Comparison of ENCODE assay signal across 14 cellular contexts in genomic region chr12:12399906-12400305, GRCh38. TPM values are rescaled to one million over a fixed set of nuclear protein-coding genes. Genes with fewer than 3 reads are reported as not detected.
DNase-seq lines count a peak whose midpoint lies in the region; ATAC-seq, FAIRE-seq and TF ChIP-seq lines count a peak whose summit lies in the region.
"Had no signal": no experiment of that assay in that cellular context is flagged by ENCODE, and none has a peak within 500 bp of the region (broad histone marks: within the 10 kb centered on the region; RNA-seq: fewer than 3 reads in every experiment).

No MANE protein-coding gene starts in this region.

- H3K18ac ChIP-seq in mesenchymal stem cell (ENCODE audit: low read depth in 1 of 2, low read length in 2 of 2): no peak overlapping the region

- WGBS in mesenchymal stem cell: 100% methylated on average over 3 of the region's 3 CpGs

- DNase-seq in activated T-cell treated with anti-CD3 and anti-CD28 coated beads, Interleukin-2, amount 50 U/mL, for 72 hours: no peak
- DNase-seq in activated T-cell treated with anti-CD3 and anti-CD28 coated beads for 4 hours: no peak
- DNase-seq in dorsolateral prefrontal cortex: no peak
- no peak for DNase-seq in mesenchymal stem cell
- DNase-seq in urothelium cell line (ENCODE audit: low spot score): no peak
- DNase-seq in NCI-H2171 treated with DMSO at 0.1 percent for 48 hours (lab: John Stamatoyannopoulos, UW): no peak
- DNase-seq in NCI-H2029 treated with DMSO at 0.1 percent for 48 hours (lab: John Stamatoyannopoulos, UW): no peak
- DNase-seq: activated CD4-positive, CD25-positive, alpha-beta regulatory T cell treated with anti-CD3 and anti-CD28 coated beads, Interleukin-2, amount 50 U/mL, for 72 hours; gastrocnemius medialis; NCI-H82; stimulated activated CD4-positive, alpha-beta T cell treated with anti-CD3 and anti-CD28 coated beads, Interleukin-2, amount 100 ng/mL, for 24 hours had no signal

- peak overlapping the region in 57 of 59 donors; percentile 27 to 92 (median 77) for H3K27ac ChIP-seq in dorsolateral prefrontal cortex
- no peak overlapping the region for H3K27ac ChIP-seq in mesenchymal stem cell (ENCODE audit: low read length, poor library complexity, severe bottlenecking)

- no peak overlapping the region for H2AK5ac ChIP-seq in mesenchymal stem cell (ENCODE audit: low read length, severe bottlenecking)

- peaks cover 12% of the 10 kb centered on the region for H3K4me1 ChIP-seq in mesenchymal stem cell (ENCODE audit: control insufficient read depth, insufficient read depth, low read depth, low read length)

- peaks cover 0 to under 1% of the 10 kb centered on the region in 2 experiments for H3K36me3 ChIP-seq in mesenchymal stem cell (ENCODE audit: control insufficient read depth in 1 of 2, insufficient read depth in 2 of 2, low read depth in 1 of 2, low read length in 2 of 2)
- H3K36me3 ChIP-seq: gastrocnemius medialis had no signal

- peak overlapping the region; percentile 16 for H3K9ac ChIP-seq in mesenchymal stem cell (ENCODE audit: low read length)

- no peak overlapping the region for H2BK120ac ChIP-seq in mesenchymal stem cell (ENCODE audit: low read depth, low read length)

- H3K79me1 ChIP-seq in mesenchymal stem cell (replicated peaks; ENCODE audit: low read length, poor library complexity, severe bottlenecking): peaks cover 17% of the 10 kb centered on the region

- H2BK12ac ChIP-seq in mesenchymal stem cell (ENCODE audit: low read length in 2 of 2): no peak overlapping the region

- H3K4me3 Mint-ChIP-seq in activated T-cell treated with anti-CD3 and anti-CD28 coated beads, Interleukin-2, amount 50 U/mL, for 72 hours: no peak overlapping the region
- H3K4me3 Mint-ChIP-seq: dendritic cell treated with granulocyte-macrophage colony-stimulating factor and Interleukin-4, amounts not matched to agents 40 ng/mL and 50 ng/mL, for 4 days had no signal

- H3K9me3 Mint-ChIP-seq in activated T-cell treated with anti-CD3 and anti-CD28 coated beads, Interleukin-2, amount 50 U/mL, for 72 hours: peaks cover under 1 to 1% of the 10 kb centered on the region in 2 donors
- H3K9me3 Mint-ChIP-seq: dendritic cell treated with granulocyte-macrophage colony-stimulating factor and Interleukin-4, amounts not matched to agents 40 ng/mL and 50 ng/mL, for 4 days had no signal

- no peak overlapping the region for H3K4ac ChIP-seq in mesenchymal stem cell (ENCODE audit: low read depth in 1 of 2, low read length in 2 of 2)

- H2AFZ ChIP-seq in mesenchymal stem cell (ENCODE audit: low read depth, low read length): no peak overlapping the region

- H4K8ac ChIP-seq in mesenchymal stem cell (ENCODE audit: low read length): no peak overlapping the region

- no peak for ATAC-seq in activated T-cell treated with anti-CD3 and anti-CD28 coated beads, Interleukin-2, amount 50 U/mL, for 72 hours (replicated peaks in 1 of 2)
- no peak for ATAC-seq in HG02938 (IDR thresholded peaks at IDR 0.05; ENCODE audit: unreplicated experiment)
- ATAC-seq: gastrocnemius medialis had no signal

- H3K9me3 ChIP-seq in mesenchymal stem cell (ENCODE audit: control insufficient read depth, low read length): no peaks in the 10 kb centered on the region
- H3K9me3 ChIP-seq: gastrocnemius medialis had no signal

- FAIRE-seq in urothelium cell line (lab: Jason Lieb, UNC): peak; percentile 46
- FAIRE-seq: GM12891 had no signal

- no peaks in the 10 kb centered on the region for H3K27me3 Mint-ChIP-seq in activated T-cell treated with anti-CD3 and anti-CD28 coated beads, Interleukin-2, amount 50 U/mL, for 72 hours (ENCODE audit: low read depth)
- H3K27me3 Mint-ChIP-seq: dendritic cell treated with granulocyte-macrophage colony-stimulating factor and Interleukin-4, amounts not matched to agents 40 ng/mL and 50 ng/mL, for 4 days had no signal

- H3K27ac Mint-ChIP-seq in activated T-cell treated with anti-CD3 and anti-CD28 coated beads, Interleukin-2, amount 50 U/mL, for 72 hours: peak overlapping the region; percentile 73
- H3K27ac Mint-ChIP-seq: dendritic cell treated with granulocyte-macrophage colony-stimulating factor and Interleukin-4, amounts not matched to agents 40 ng/mL and 50 ng/mL, for 4 days had no signal

- H3K4me2 ChIP-seq in mesenchymal stem cell (ENCODE audit: low read length, poor library complexity, severe bottlenecking): no peak overlapping the region

- TF ChIP-seq CTCF in dorsolateral prefrontal cortex (IDR thresholded peaks at IDR 0.05 in 54 of 56, conservative IDR thresholded peaks at IDR 0.05 in 2 of 56; ENCODE audit: low read depth in 1 of 56, partially characterized antibody in 56 of 56): no peak

- peaks cover 10 to 19% of the 10 kb centered on the region in 2 donors for H3K36me3 Mint-ChIP-seq in activated T-cell treated with anti-CD3 and anti-CD28 coated beads, Interleukin-2, amount 50 U/mL, for 72 hours (ENCODE audit: insufficient read depth in 2 of 2)

- intact Hi-C loops in dorsolateral prefrontal cortex (cut with DNase I): loop anchor here in 1 of 2 donors (5.0 kb wide), 1 partner anchor 77 kb away; no protein-coding TSS in a partner anchor

- no peak overlapping the region for H4K91ac ChIP-seq in mesenchymal stem cell (ENCODE audit: low read length)

- no peak overlapping the region for H3K23ac ChIP-seq in mesenchymal stem cell (ENCODE audit: low read length in 2 of 2)

- peak overlapping the region in 1 of 59 donors; percentile 9 for H3K4me3 ChIP-seq in dorsolateral prefrontal cortex
- no peak overlapping the region for H3K4me3 ChIP-seq in mesenchymal stem cell (ENCODE audit: insufficient read depth in 1 of 2, low read depth in 1 of 2, low read length in 2 of 2)
- H3K4me3 ChIP-seq: gastrocnemius medialis had no signal

- H3K4me1 Mint-ChIP-seq in activated T-cell treated with anti-CD3 and anti-CD28 coated beads, Interleukin-2, amount 50 U/mL, for 72 hours (ENCODE audit: low read depth): peaks cover 82% of the 10 kb centered on the region

- no peak overlapping the region for H2BK5ac ChIP-seq in mesenchymal stem cell (ENCODE audit: low read depth, low read length, poor library complexity, severe bottlenecking)

- no peaks in the 10 kb centered on the region for H3K27me3 ChIP-seq in dorsolateral prefrontal cortex
- H3K27me3 ChIP-seq in mesenchymal stem cell (ENCODE audit: control insufficient read depth in 1 of 2, insufficient read depth in 1 of 2, low read length in 2 of 2): no peaks in the 10 kb centered on the region
- H3K27me3 ChIP-seq: gastrocnemius medialis had no signal

- no peak overlapping the region for H2BK15ac ChIP-seq in mesenchymal stem cell (ENCODE audit: low read depth, poor library complexity, severe bottlenecking)

- no peak overlapping the region for H3K14ac ChIP-seq in mesenchymal stem cell (ENCODE audit: low read length in 2 of 2)

RNA-seq across cellular contexts. Expression of gene BORCS5, which starts 43.0 kb away (rescaled TPM):
- total RNA-seq in activated T-cell treated with anti-CD3 and anti-CD28 coated beads, Interleukin-2, amount 50 U/mL, for 72 hours: 10 to 100 TPM; 37.7 to 44.9 TPM
- 10 to 100 TPM; 30.7 to 69.8 (median 50.1) TPM for total RNA-seq in dorsolateral prefrontal cortex
- 8.5 TPM for polyA plus RNA-seq in mesenchymal stem cell (2013, experiment 1 of 2)
- polyA plus RNA-seq in mesenchymal stem cell (2013, experiment 2 of 2): 7.8 TPM

RNA-seq across cellular contexts. Expression of gene MANSC1, which starts 49.9 kb away (rescaled TPM):
- 1 to 10 TPM in 1 of 2 donors, under 1 TPM in 1; 0.65 to 1.5 TPM for total RNA-seq in activated T-cell treated with anti-CD3 and anti-CD28 coated beads, Interleukin-2, amount 50 U/mL, for 72 hours
- 10 to 100 TPM; 12.0 to 32.4 (median 22.8) TPM for total RNA-seq in dorsolateral prefrontal cortex
- polyA plus RNA-seq in mesenchymal stem cell (2013, experiment 1 of 2): 6.2 TPM
- 6.5 TPM for polyA plus RNA-seq in mesenchymal stem cell (2013, experiment 2 of 2)

Comparison
In these comparisons a context has a peak if more than half of its experiments do, and no peak if none do; other contexts are left out.
1. RNA of gene MANSC1, which starts 49.9 kb away (total RNA-seq): 12.0 to 32.4 TPM in dorsolateral prefrontal cortex; 0.65 to 1.5 TPM in activated T-cell treated with anti-CD3 and anti-CD28 coated beads, Interleukin-2, amount 50 U/mL, for 72 hours; every median in the first group is over 4 times any median in the second.